In genomic region chr11:26276798-26277424, GRCh38 we compare ENCODE assay signal across 9 cellular contexts. TPM values are rescaled to one million over a fixed set of nuclear protein-coding genes. Genes with fewer than 3 reads are reported as not detected.
DNase-seq lines count a peak whose midpoint lies in the region; ATAC-seq lines count a peak whose summit lies in the region.
"Had no signal": no experiment of that assay in that cellular context is flagged by ENCODE, and none has a peak within 500 bp of the region (broad histone marks: within the 10 kb centered on the region; RNA-seq: fewer than 3 reads in every experiment).

No MANE protein-coding gene starts in this region.

- no peaks in the 10 kb centered on the region for H3K4me1 Mint-ChIP-seq in activated T-helper 1 cell treated with anti-CD3 and anti-CD28 coated beads, Interleukin-12 subunit alpha, Interleukin-12 subunit beta, Interleukin-2, Interleukin-4 antibody, amounts not matched to agents 30 ng/mL and 10 ng/mL and 1 ng/mL, durations not matched to agents 14 hours and 24 hours and 36 hours (ENCODE audit: low read depth)

- H3K36me3 Mint-ChIP-seq in activated T-helper 1 cell treated with anti-CD3 and anti-CD28 coated beads, Interleukin-12 subunit alpha, Interleukin-12 subunit beta, Interleukin-2, Interleukin-4 antibody, amounts not matched to agents 30 ng/mL and 10 ng/mL and 1 ng/mL, durations not matched to agents 14 hours and 24 hours and 36 hours (ENCODE audit: low read depth), result no peaks in the 10 kb centered on the region

- no peak overlapping the region for H3K4me3 Mint-ChIP-seq in activated T-helper 1 cell treated with anti-CD3 and anti-CD28 coated beads, Interleukin-12 subunit alpha, Interleukin-12 subunit beta, Interleukin-2, Interleukin-4 antibody, amounts not matched to agents 30 ng/mL and 10 ng/mL and 1 ng/mL, durations not matched to agents 14 hours and 24 hours and 36 hours
- H3K4me3 Mint-ChIP-seq: dendritic cell treated with granulocyte-macrophage colony-stimulating factor and Interleukin-4, amounts not matched to agents 40 ng/mL and 50 ng/mL, for 4 days had no signal

- peak; percentile 41 for DNase-seq in DMS79 treated with DMSO at 0.1 percent for 48 hours (lab: John Stamatoyannopoulos, UW)
- peak; percentile 41 for DNase-seq in NCI-H748 treated with DMSO at 0.1 percent for 48 hours (lab: John Stamatoyannopoulos, UW)
- peak; percentile 3 for DNase-seq in activated T-helper 1 cell treated with anti-CD3 and anti-CD28 coated beads, Interleukin-12 subunit alpha, Interleukin-12 subunit beta, Interleukin-2, Interleukin-4 antibody, amounts not matched to agents 30 ng/mL and 10 ng/mL and 1 ng/mL, durations not matched to agents 14 hours and 24 hours and 36 hours (ENCODE audit: low spot score)
- no peak for DNase-seq in Right ventricle myocardium superior
- DNase-seq in posterior cingulate gyrus, result peak in 8 of 10 donors; percentile 33 to 89 (median 62)

- intact Hi-C loops in activated T-helper 1 cell treated with anti-CD3 and anti-CD28 coated beads, Interleukin-12 subunit alpha, Interleukin-12 subunit beta, Interleukin-2, Interleukin-4 antibody, amounts not matched to agents 30 ng/mL and 10 ng/mL and 1 ng/mL, durations not matched to agents 14 hours and 24 hours and 36 hours (cut with micrococcal nuclease), result loop anchor here (1.0 kb wide), 1 partner anchor 294 kb away; no protein-coding TSS in a partner anchor
- intact Hi-C loops in Right ventricle myocardium superior (cut with DNase I) (loop anchor here (5.0 kb wide), 1 partner anchor 295 kb away; no protein-coding TSS in a partner anchor), posterior cingulate gyrus (cut with DNase I) (loop anchor here (2.0 kb wide), 1 partner anchor 294 kb away; no protein-coding TSS in a partner anchor)

- no peaks in the 10 kb centered on the region for H3K27me3 Mint-ChIP-seq in activated T-helper 1 cell treated with anti-CD3 and anti-CD28 coated beads, Interleukin-12 subunit alpha, Interleukin-12 subunit beta, Interleukin-2, Interleukin-4 antibody, amounts not matched to agents 30 ng/mL and 10 ng/mL and 1 ng/mL, durations not matched to agents 14 hours and 24 hours and 36 hours (ENCODE audit: insufficient read depth)
- H3K27me3 Mint-ChIP-seq: dendritic cell treated with granulocyte-macrophage colony-stimulating factor and Interleukin-4, amounts not matched to agents 40 ng/mL and 50 ng/mL, for 4 days had no signal

- no peaks in the 10 kb centered on the region for H3K9me3 Mint-ChIP-seq in activated T-helper 1 cell treated with anti-CD3 and anti-CD28 coated beads, Interleukin-12 subunit alpha, Interleukin-12 subunit beta, Interleukin-2, Interleukin-4 antibody, amounts not matched to agents 30 ng/mL and 10 ng/mL and 1 ng/mL, durations not matched to agents 14 hours and 24 hours and 36 hours
- H3K9me3 Mint-ChIP-seq: dendritic cell treated with granulocyte-macrophage colony-stimulating factor and Interleukin-4, amounts not matched to agents 40 ng/mL and 50 ng/mL, for 4 days had no signal

- ATAC-seq in GM19328 (IDR thresholded peaks at IDR 0.05; ENCODE audit: unreplicated experiment), result peak; percentile 83
- peak; percentile 78 for ATAC-seq in HG03280 (IDR thresholded peaks at IDR 0.05; ENCODE audit: unreplicated experiment)
- ATAC-seq in Right ventricle myocardium superior (ENCODE audit: poor library complexity), result peak; percentile 75
- no peak for ATAC-seq in activated CD4-positive, CD25-positive, alpha-beta regulatory T cell treated with anti-CD3 and anti-CD28 coated beads, Interleukin-2, amount 50 U/mL, for 24 hours

- no peak overlapping the region for H3K27ac Mint-ChIP-seq in activated T-helper 1 cell treated with anti-CD3 and anti-CD28 coated beads, Interleukin-12 subunit alpha, Interleukin-12 subunit beta, Interleukin-2, Interleukin-4 antibody, amounts not matched to agents 30 ng/mL and 10 ng/mL and 1 ng/mL, durations not matched to agents 14 hours and 24 hours and 36 hours
- H3K27ac Mint-ChIP-seq: dendritic cell treated with granulocyte-macrophage colony-stimulating factor and Interleukin-4, amounts not matched to agents 40 ng/mL and 50 ng/mL, for 4 days had no signal

RNA-seq across cellular contexts. Expression of gene ANO3, which starts 55.0 kb away (rescaled TPM):
- not detected in 2 replicates for total RNA-seq in activated T-helper 1 cell treated with anti-CD3 and anti-CD28 coated beads, Interleukin-12 subunit alpha, Interleukin-12 subunit beta, Interleukin-2, Interleukin-4 antibody, amounts not matched to agents 30 ng/mL and 10 ng/mL and 1 ng/mL, durations not matched to agents 14 hours and 24 hours and 36 hours
- total RNA-seq in Right ventricle myocardium superior, result 0.05 TPM

Comparison
In these comparisons a context has a peak if more than half of its experiments do, and no peak if none do; other contexts are left out.
1. ATAC-seq: peak in GM19328 (single experiment), HG03280 (single experiment) and Right ventricle myocardium superior (single experiment); none in activated CD4-positive, CD25-positive, alpha-beta regulatory T cell treated with anti-CD3 and anti-CD28 coated beads, Interleukin-2, amount 50 U/mL, for 24 hours (0 of 2).